8 cellular contexts compared by ENCODE assay signal in the genomic region with DNA sequence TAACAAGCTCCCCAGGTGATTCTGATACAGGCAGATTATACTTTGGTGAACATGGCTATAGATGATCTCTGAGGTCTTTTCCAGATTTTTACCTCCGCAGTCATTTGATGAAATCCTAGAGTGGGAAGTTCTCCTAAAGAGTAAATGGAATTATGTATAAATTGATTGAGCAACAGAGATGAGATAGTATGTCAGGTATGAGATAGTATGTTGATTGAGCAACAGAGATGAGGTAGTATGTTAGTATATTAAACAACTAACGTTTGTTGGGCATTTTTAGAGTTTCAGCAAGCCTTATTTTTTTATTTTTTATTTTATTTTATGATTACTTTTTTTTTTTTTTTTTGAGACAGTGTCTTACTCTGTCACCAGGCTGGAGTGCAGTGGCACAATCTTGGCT.
"Had no signal": no experiment of that assay in that cellular context is flagged by ENCODE, and none has a peak within 500 bp of the region (broad histone marks: within the 10 kb centered on the region; RNA-seq: fewer than 3 reads in every experiment).

No MANE protein-coding gene starts in this region.

- FAIRE-seq: G401.6, GM12878, GM12891, GM12892, GM18507, GM19239 had no signal

- ATAC-seq: GM12878 had no signal

- H3K4me3 ChIP-seq: GM12878 had no signal

- DNase-seq: GDM1, GF-D8 had no signal
